27 cellular contexts compared by ENCODE assay signal in the genomic region with DNA sequence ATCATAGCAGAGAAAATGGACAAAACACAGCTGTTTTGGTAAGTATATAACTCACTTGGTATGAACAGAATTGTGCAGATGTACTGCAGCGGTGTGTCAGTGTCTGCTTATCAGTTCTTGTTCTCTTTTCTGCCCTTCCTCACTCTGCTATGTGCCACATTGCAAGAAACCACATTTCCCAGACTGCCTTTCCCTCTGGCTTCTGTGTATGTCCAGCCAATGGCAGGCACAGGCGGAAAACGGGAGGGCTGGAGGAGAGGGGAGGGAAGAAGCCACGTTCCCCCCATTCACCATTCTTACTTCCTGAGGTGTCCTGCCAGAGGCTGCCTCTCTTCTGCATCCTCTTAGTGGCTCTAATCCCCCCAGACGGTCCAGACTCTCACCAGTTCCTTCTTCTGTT. TPM values are rescaled to one million over a fixed set of nuclear protein-coding genes. Genes with fewer than 3 reads are reported as not detected.
DNase-seq lines count a peak whose midpoint lies in the region; ATAC-seq and TF ChIP-seq lines count a peak whose summit lies in the region.
"Had no signal": no experiment of that assay in that cellular context is flagged by ENCODE, and none has a peak within 500 bp of the region (broad histone marks: within the 10 kb centered on the region; RNA-seq: fewer than 3 reads in every experiment).

No MANE protein-coding gene starts in this region.

- H3K9me3 Mint-ChIP-seq in dendritic cell treated with granulocyte-macrophage colony-stimulating factor and Interleukin-4, amounts not matched to agents 40 ng/mL and 50 ng/mL, for 4 days: peaks cover 7% of the 10 kb centered on the region
- H3K9me3 Mint-ChIP-seq: memory B cell had no signal

- H3K9ac ChIP-seq in smooth muscle cell (ENCODE audit: low read depth): no peak overlapping the region

- no peak overlapping the region for H3K27ac Mint-ChIP-seq in dendritic cell treated with granulocyte-macrophage colony-stimulating factor and Interleukin-4, amounts not matched to agents 40 ng/mL and 50 ng/mL, for 4 days
- H3K27ac Mint-ChIP-seq: activated CD8-positive, alpha-beta memory T cell treated with anti-CD3 and anti-CD28 coated beads, Interleukin-2, amount 10 ng/mL, durations not matched to agents 7 days and 5 days; memory B cell; nephron progenitor cell; T-helper 1 cell treated with Interleukin-12 subunit alpha and Interleukin-12 subunit beta and Interleukin-4 antibody, amounts not matched to agents 30 μg/mL and 1 μg/mL, for 36 hours had no signal

- TF ChIP-seq POLR2A in right lobe of liver (IDR thresholded peaks at IDR 0.05): no peak

- H3K4me3 Mint-ChIP-seq in dendritic cell treated with granulocyte-macrophage colony-stimulating factor and Interleukin-4, amounts not matched to agents 40 ng/mL and 50 ng/mL, for 4 days: peak overlapping the region; percentile 32
- H3K4me3 Mint-ChIP-seq: activated CD8-positive, alpha-beta memory T cell treated with anti-CD3 and anti-CD28 coated beads, Interleukin-2, amount 10 ng/mL, durations not matched to agents 7 days and 5 days; memory B cell; nephron progenitor cell; T-helper 1 cell treated with Interleukin-12 subunit alpha and Interleukin-12 subunit beta and Interleukin-4 antibody, amounts not matched to agents 30 μg/mL and 1 μg/mL, for 36 hours had no signal

- no peak for ATAC-seq in GM21737 (IDR thresholded peaks at IDR 0.05; ENCODE audit: unreplicated experiment)
- ATAC-seq in right lobe of liver: no peak
- ATAC-seq: activated CD8-positive, alpha-beta memory T cell treated with anti-CD3 and anti-CD28 coated beads, Interleukin-2, amount 10 ng/mL, durations not matched to agents 7 days and 5 days had no signal

- peaks cover 14% of the 10 kb centered on the region for H3K4me1 Mint-ChIP-seq in dendritic cell treated with granulocyte-macrophage colony-stimulating factor and Interleukin-4, amounts not matched to agents 40 ng/mL and 50 ng/mL, for 4 days (ENCODE audit: low read depth)
- H3K4me1 Mint-ChIP-seq: activated CD8-positive, alpha-beta memory T cell treated with anti-CD3 and anti-CD28 coated beads, Interleukin-2, amount 10 ng/mL, durations not matched to agents 7 days and 5 days; memory B cell; nephron progenitor cell had no signal

- H3K9me3 ChIP-seq in smooth muscle cell (replicated peaks; ENCODE audit: low read depth): no peaks in the 10 kb centered on the region
- H3K9me3 ChIP-seq in right lobe of liver: no peaks in the 10 kb centered on the region

- peak overlapping the region; percentile 55 for H2AFZ ChIP-seq in smooth muscle cell (ENCODE audit: low read depth)

- H3K4me3 ChIP-seq in smooth muscle cell (no peak overlapping the region), right lobe of liver (no peak overlapping the region)
- H3K4me3 ChIP-seq: heart left ventricle, transverse colon had no signal

- 51% methylated on average over 5 of the region's 5 CpGs for WGBS in smooth muscle cell (ENCODE audit: low lambda C conversion rate)
- 24% methylated on average over 4 of the region's 5 CpGs for WGBS in right lobe of liver (ENCODE audit: insufficient coverage, low coverage, low lambda C conversion rate, missing lambda C conversion rate)

- DNase-seq in NOMO-1 treated with DMSO at 0.1 percent for 48 hours (lab: John Stamatoyannopoulos, UW; ENCODE audit: unreplicated experiment) (peak; percentile 46), NOMO-1 treated with dmso at 0.1 percent for 144 hours (lab: John Stamatoyannopoulos, UW; ENCODE audit: unreplicated experiment) (no peak), OCI-M1 (lab: John Stamatoyannopoulos, UW) (peak; percentile 90), smooth muscle cell (lab: John Stamatoyannopoulos, UW; ENCODE audit: unreplicated experiment) (no peak), DMS79 (lab: John Stamatoyannopoulos, UW) (no peak), right lobe of liver (no peak)
- DNase-seq: activated CD4-positive, alpha-beta T cell treated with anti-CD3 and anti-CD28 coated beads for 1 hour; activated CD8-positive, alpha-beta memory T cell treated with anti-CD3 and anti-CD28 coated beads, Interleukin-2, amount 10 ng/mL, durations not matched to agents 7 days and 5 days; activated gamma-delta T cell; C1 segment of cervical spinal cord; DMS153; HCEC 1CT; heart left ventricle; islet precursor cell; NCI-H526 treated with DMSO at 0.1 percent for 48 hours; nephron progenitor cell; RPMI8226; stimulated activated CD4-positive, alpha-beta T cell treated with anti-CD3 and anti-CD28 coated beads, Interleukin-15, amount 100 ng/mL, for 24 hours; stimulated activated naive CD4-positive, alpha-beta T cell treated with Interleukin-2 at 50 U/mL for 16 hours; transverse colon had no signal

- no peak overlapping the region for H3K27ac ChIP-seq in smooth muscle cell (ENCODE audit: low read depth)
- H3K27ac ChIP-seq in right lobe of liver: no peak overlapping the region
- H3K27ac ChIP-seq: heart left ventricle, transverse colon had no signal

- no peaks in the 10 kb centered on the region for H3K27me3 ChIP-seq in smooth muscle cell (ENCODE audit: low read depth)
- no peaks in the 10 kb centered on the region for H3K27me3 ChIP-seq in right lobe of liver
- H3K27me3 ChIP-seq: heart left ventricle, transverse colon had no signal

- no peaks in the 10 kb centered on the region for H3K27me3 Mint-ChIP-seq in dendritic cell treated with granulocyte-macrophage colony-stimulating factor and Interleukin-4, amounts not matched to agents 40 ng/mL and 50 ng/mL, for 4 days
- H3K27me3 Mint-ChIP-seq: activated CD8-positive, alpha-beta memory T cell treated with anti-CD3 and anti-CD28 coated beads, Interleukin-2, amount 10 ng/mL, durations not matched to agents 7 days and 5 days had no signal

- no peaks in the 10 kb centered on the region for H3F3A ChIP-seq in smooth muscle cell (ENCODE audit: low read depth)

- H3K4me1 ChIP-seq in smooth muscle cell (ENCODE audit: low read depth): no peaks in the 10 kb centered on the region
- H3K4me1 ChIP-seq in right lobe of liver: no peaks in the 10 kb centered on the region
- H3K4me1 ChIP-seq: heart left ventricle, transverse colon had no signal

- no peaks in the 10 kb centered on the region for H4K20me1 ChIP-seq in smooth muscle cell (ENCODE audit: low read depth)

- no peaks in the 10 kb centered on the region for H3K79me2 ChIP-seq in smooth muscle cell (ENCODE audit: low read depth)

- TF ChIP-seq CTCF in smooth muscle cell (IDR thresholded peaks at IDR 0.05; ENCODE audit: borderline replicate concordance, insufficient read depth, poor library complexity, severe bottlenecking) (no peak), right lobe of liver (IDR thresholded peaks at IDR 0.05) (no peak)

- no peak overlapping the region for H3K4me2 ChIP-seq in smooth muscle cell

- no peaks in the 10 kb centered on the region for H3K36me3 Mint-ChIP-seq in dendritic cell treated with granulocyte-macrophage colony-stimulating factor and Interleukin-4, amounts not matched to agents 40 ng/mL and 50 ng/mL, for 4 days (ENCODE audit: low read depth)
- H3K36me3 Mint-ChIP-seq: memory B cell had no signal

- intact Hi-C loops in dendritic cell treated with granulocyte-macrophage colony-stimulating factor and Interleukin-4, amounts not matched to agents 40 ng/mL and 50 ng/mL, for 4 days (cut with micrococcal nuclease): no loop called here
- intact Hi-C loops in right lobe of liver (cut with DNase I): no loop called here

- H3K36me3 ChIP-seq in smooth muscle cell (ENCODE audit: low read depth) (no peaks in the 10 kb centered on the region), right lobe of liver (no peaks in the 10 kb centered on the region)
- H3K36me3 ChIP-seq: heart left ventricle, transverse colon had no signal

RNA-seq across cellular contexts. Expression of gene HHLA2, which starts 15.4 kb away (rescaled TPM):
- total RNA-seq in smooth muscle cell (not detected in 2 replicates), right lobe of liver (not detected)
- polyA plus RNA-seq in smooth muscle cell: not detected in 2 replicates
- total RNA-seq: A172, aorta, heart left ventricle, M059J had no signal

Comparison
In these comparisons a context has a peak if more than half of its experiments do, and no peak if none do; other contexts are left out.
1. DNase-seq: peak in NOMO-1 treated with DMSO at 0.1 percent for 48 hours (single experiment) and OCI-M1 (single experiment); none in NOMO-1 treated with dmso at 0.1 percent for 144 hours (single experiment), smooth muscle cell (single experiment), DMS79 (single experiment) and right lobe of liver (0 of 3).